ENCODE assay signal across 35 cellular contexts in the genomic region with DNA sequence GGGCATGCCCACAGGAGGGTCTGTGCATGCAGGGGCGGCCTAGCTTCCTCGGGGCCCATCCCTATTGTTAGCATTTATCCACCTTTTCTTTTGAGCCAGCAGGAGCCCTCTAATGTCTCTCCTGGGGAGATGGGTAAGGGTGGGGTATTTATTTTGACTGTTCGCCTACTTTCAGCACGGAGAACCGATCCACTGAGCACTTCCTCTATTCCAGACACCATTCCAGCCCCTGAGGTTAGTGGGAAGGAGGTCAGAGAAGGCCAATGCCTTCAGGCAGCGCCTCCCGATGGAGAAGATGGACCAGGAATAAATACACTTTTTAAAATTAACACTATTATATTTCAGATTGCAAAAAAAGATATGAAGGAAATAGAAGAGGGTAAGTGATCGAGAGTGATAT.
"Had no signal": no experiment of that assay in that cellular context is flagged by ENCODE, and none has a peak within 500 bp of the region (broad histone marks: within the 10 kb centered on the region; RNA-seq: fewer than 3 reads in every experiment).

No MANE protein-coding gene starts in this region.

- H3K36me3 ChIP-seq: adrenal gland, colonic mucosa, esophagus muscularis mucosa, gastrocnemius medialis, heart left ventricle had no signal

- H3K27ac Mint-ChIP-seq: activated CD4-positive, alpha-beta memory T cell treated with anti-CD3 and anti-CD28 coated beads for 36 hours; activated CD4-positive, alpha-beta T cell treated with anti-CD3 and anti-CD28 coated beads for 36 hours; activated CD4-positive, alpha-beta T cell treated with anti-CD3 and anti-CD28 coated beads, Interleukin-2, amount 10 ng/mL, durations not matched to agents 24 days and 14 days; activated CD8-positive, alpha-beta memory T cell treated with anti-CD3 and anti-CD28 coated beads, Interleukin-2, amount 10 ng/mL, durations not matched to agents 7 days and 5 days; activated CD8-positive, alpha-beta T cell treated with anti-CD3 and anti-CD28 coated beads, Interleukin-2, amount 10 ng/mL, durations not matched to agents 7 days and 5 days; activated naive CD4-positive, alpha-beta T cell treated with anti-CD3 and anti-CD28 coated beads for 36 hours; activated naive CD4-positive, alpha-beta T cell treated with anti-CD3 and anti-CD28 coated beads, Interleukin-2, amount 50 U/mL, for 24 hours; activated naive CD8-positive, alpha-beta T cell treated with anti-CD3 and anti-CD28 coated beads for 36 hours; activated naive CD8-positive, alpha-beta T cell treated with anti-CD3 and anti-CD28 coated beads, Interleukin-2, amount 50 U/mL, for 24 hours; activated T-helper 1 cell treated with anti-CD3 and anti-CD28 coated beads, Interleukin-12 subunit alpha, Interleukin-12 subunit beta, Interleukin-2, Interleukin-4 antibody, amounts not matched to agents 30 ng/mL and 10 ng/mL and 1 ng/mL, durations not matched to agents 14 hours and 24 hours and 36 hours; activated T-helper 2 cell treated with anti-CD3 and anti-CD28 coated beads, Interferon-gamma antibody, Interleukin-2, Interleukin-4, amounts not matched to agents 10 μg/mL and 5 μg/mL and 100 μg/mL, durations not matched to agents 14 hours and 24 hours and 36 hours; dendritic cell treated with granulocyte-macrophage colony-stimulating factor and Interleukin-4, amounts not matched to agents 40 ng/mL and 50 ng/mL, for 4 days; endodermal cell; T-helper 2 cell treated with Interferon-gamma antibody and Interleukin-4, amounts not matched to agents 5 μg/mL and 100 μg/mL, for 36 hours had no signal

- H3K4me1 ChIP-seq: adrenal gland, body of pancreas, colonic mucosa, foreskin keratinocyte, gastrocnemius medialis, heart left ventricle had no signal

- H3K4me3 ChIP-seq: adrenal gland, body of pancreas, colonic mucosa, dorsolateral prefrontal cortex, esophagus muscularis mucosa, gastrocnemius medialis, heart left ventricle had no signal

- H3K4me1 Mint-ChIP-seq: activated CD4-positive, alpha-beta T cell treated with anti-CD3 and anti-CD28 coated beads for 36 hours; activated CD4-positive, alpha-beta T cell treated with anti-CD3 and anti-CD28 coated beads, Interleukin-2, amount 10 ng/mL, durations not matched to agents 24 days and 14 days; activated CD8-positive, alpha-beta memory T cell treated with anti-CD3 and anti-CD28 coated beads, Interleukin-2, amount 10 ng/mL, durations not matched to agents 7 days and 5 days; activated naive CD4-positive, alpha-beta T cell treated with anti-CD3 and anti-CD28 coated beads, Interleukin-2, amount 50 U/mL, for 24 hours; activated naive CD8-positive, alpha-beta T cell treated with anti-CD3 and anti-CD28 coated beads for 36 hours; activated naive CD8-positive, alpha-beta T cell treated with anti-CD3 and anti-CD28 coated beads, Interleukin-2, amount 50 U/mL, for 24 hours; endodermal cell; T-helper 17 cell had no signal

- DNase-seq: activated CD4-positive, alpha-beta memory T cell treated with anti-CD3 and anti-CD28 coated beads for 36 hours; activated CD4-positive, alpha-beta T cell treated with anti-CD3 and anti-CD28 coated beads, Interleukin-2, amount 10 ng/mL, durations not matched to agents 24 days and 14 days; activated CD4-positive, CD25-positive, alpha-beta regulatory T cell; activated CD4-positive, CD25-positive, alpha-beta regulatory T cell treated with anti-CD3 and anti-CD28 coated beads, Interleukin-2, amount 50 U/mL, for 72 hours; activated CD8-positive, alpha-beta memory T cell treated with anti-CD3 and anti-CD28 coated beads, Interleukin-2, amount 10 ng/mL, durations not matched to agents 7 days and 5 days; activated CD8-positive, alpha-beta memory T cell treated with anti-CD3 and anti-CD28 coated beads, Interleukin-2, amount 50 U/mL, for 4 hours; activated CD8-positive, alpha-beta T cell treated with anti-CD3 and anti-CD28 coated beads, Interleukin-2, amount 10 ng/mL, durations not matched to agents 7 days and 5 days; activated effector memory CD4-positive, alpha-beta T cell treated with anti-CD3 and anti-CD28 coated beads, Interleukin-2, amount 50 U/mL, for 16 hours; activated naive CD4-positive, alpha-beta T cell treated with anti-CD3 and anti-CD28 coated beads for 36 hours; activated naive CD8-positive, alpha-beta T cell treated with anti-CD3 and anti-CD28 coated beads for 36 hours; activated T-cell treated with anti-CD3 and anti-CD28 coated beads, Interleukin-2, amount 50 U/mL, for 1 hour; adrenal gland; amygdala; aorta; body of pancreas; central memory CD4-positive, alpha-beta T cell; cerebellar nuclear complex; colonic mucosa; dorsolateral prefrontal cortex; effector memory CD4-positive, alpha-beta T cell; endodermal cell; foreskin keratinocyte; gastrocnemius medialis; glutamatergic neuron; heart left ventricle; T-helper 17 cell; T1000 had no signal

- H3K4me3 Mint-ChIP-seq: activated CD4-positive, alpha-beta memory T cell treated with anti-CD3 and anti-CD28 coated beads for 36 hours; activated CD4-positive, alpha-beta T cell treated with anti-CD3 and anti-CD28 coated beads for 36 hours; activated CD4-positive, alpha-beta T cell treated with anti-CD3 and anti-CD28 coated beads, Interleukin-2, amount 10 ng/mL, durations not matched to agents 24 days and 14 days; activated CD8-positive, alpha-beta memory T cell treated with anti-CD3 and anti-CD28 coated beads, Interleukin-2, amount 10 ng/mL, durations not matched to agents 7 days and 5 days; activated CD8-positive, alpha-beta T cell treated with anti-CD3 and anti-CD28 coated beads, Interleukin-2, amount 10 ng/mL, durations not matched to agents 7 days and 5 days; activated naive CD4-positive, alpha-beta T cell treated with anti-CD3 and anti-CD28 coated beads for 36 hours; activated naive CD4-positive, alpha-beta T cell treated with anti-CD3 and anti-CD28 coated beads, Interleukin-2, amount 50 U/mL, for 24 hours; activated naive CD8-positive, alpha-beta T cell treated with anti-CD3 and anti-CD28 coated beads for 36 hours; activated naive CD8-positive, alpha-beta T cell treated with anti-CD3 and anti-CD28 coated beads, Interleukin-2, amount 50 U/mL, for 24 hours; activated T-helper 1 cell treated with anti-CD3 and anti-CD28 coated beads, Interleukin-12 subunit alpha, Interleukin-12 subunit beta, Interleukin-2, Interleukin-4 antibody, amounts not matched to agents 30 ng/mL and 10 ng/mL and 1 ng/mL, durations not matched to agents 14 hours and 24 hours and 36 hours; dendritic cell treated with granulocyte-macrophage colony-stimulating factor and Interleukin-4, amounts not matched to agents 40 ng/mL and 50 ng/mL, for 4 days; endodermal cell; T-helper 17 cell; T-helper 2 cell treated with Interferon-gamma antibody and Interleukin-4, amounts not matched to agents 5 μg/mL and 100 μg/mL, for 36 hours had no signal

- H3K27ac ChIP-seq: adrenal gland, body of pancreas, colonic mucosa, dorsolateral prefrontal cortex, esophagus muscularis mucosa, foreskin keratinocyte, gastrocnemius medialis, heart left ventricle had no signal

- ATAC-seq: activated CD4-positive, alpha-beta T cell treated with anti-CD3 and anti-CD28 coated beads for 36 hours; activated CD8-positive, alpha-beta memory T cell treated with anti-CD3 and anti-CD28 coated beads, Interleukin-2, amount 10 ng/mL, durations not matched to agents 7 days and 5 days; activated CD8-positive, alpha-beta T cell treated with anti-CD3 and anti-CD28 coated beads, Interleukin-2, amount 10 ng/mL, durations not matched to agents 7 days and 5 days; activated naive CD8-positive, alpha-beta T cell treated with anti-CD3 and anti-CD28 coated beads, Interleukin-2, amount 50 U/mL, for 24 hours; body of pancreas; foreskin keratinocyte; gastrocnemius medialis; heart left ventricle; T-helper 17 cell had no signal

- H3K36me3 Mint-ChIP-seq: activated CD4-positive, alpha-beta memory T cell treated with anti-CD3 and anti-CD28 coated beads for 36 hours; activated CD8-positive, alpha-beta memory T cell treated with anti-CD3 and anti-CD28 coated beads, Interleukin-2, amount 10 ng/mL, durations not matched to agents 7 days and 5 days; activated naive CD4-positive, alpha-beta T cell treated with anti-CD3 and anti-CD28 coated beads, Interleukin-2, amount 50 U/mL, for 24 hours; activated naive CD8-positive, alpha-beta T cell treated with anti-CD3 and anti-CD28 coated beads for 36 hours had no signal

- H3K9me3 Mint-ChIP-seq: activated CD4-positive, alpha-beta memory T cell treated with anti-CD3 and anti-CD28 coated beads for 36 hours; activated CD4-positive, alpha-beta T cell treated with anti-CD3 and anti-CD28 coated beads, Interleukin-2, amount 10 ng/mL, durations not matched to agents 24 days and 14 days; activated naive CD4-positive, alpha-beta T cell treated with anti-CD3 and anti-CD28 coated beads for 36 hours; activated naive CD4-positive, alpha-beta T cell treated with anti-CD3 and anti-CD28 coated beads, Interleukin-2, amount 50 U/mL, for 24 hours; activated naive CD8-positive, alpha-beta T cell treated with anti-CD3 and anti-CD28 coated beads for 36 hours; activated naive CD8-positive, alpha-beta T cell treated with anti-CD3 and anti-CD28 coated beads, Interleukin-2, amount 50 U/mL, for 24 hours; activated T-helper 1 cell treated with anti-CD3 and anti-CD28 coated beads, Interleukin-12 subunit alpha, Interleukin-12 subunit beta, Interleukin-2, Interleukin-4 antibody, amounts not matched to agents 30 ng/mL and 10 ng/mL and 1 ng/mL, durations not matched to agents 14 hours and 24 hours and 36 hours; activated T-helper 2 cell treated with anti-CD3 and anti-CD28 coated beads, Interferon-gamma antibody, Interleukin-2, Interleukin-4, amounts not matched to agents 10 μg/mL and 5 μg/mL and 100 μg/mL, durations not matched to agents 14 hours and 24 hours and 36 hours; dendritic cell treated with granulocyte-macrophage colony-stimulating factor and Interleukin-4, amounts not matched to agents 40 ng/mL and 50 ng/mL, for 4 days; endodermal cell; T-helper 2 cell treated with Interferon-gamma antibody and Interleukin-4, amounts not matched to agents 5 μg/mL and 100 μg/mL, for 36 hours had no signal

- H3K27me3 ChIP-seq: adrenal gland, body of pancreas, colonic mucosa, esophagus muscularis mucosa, gastrocnemius medialis had no signal
